In genomic region chr1:166975361-166976129, GRCh38 we compare ENCODE assay signal across 8 cellular contexts. TPM values are rescaled to one million over a fixed set of nuclear protein-coding genes. Genes with fewer than 3 reads are reported as not detected.
A peak's percentile ranks its signal among the peaks of the same experiment; 100 is the strongest.
DNase-seq lines count a peak whose midpoint lies in the region; ATAC-seq and TF ChIP-seq lines count a peak whose summit lies in the region.

ILDR2 (minus strand) TSS chr1:166975540; CDS start chr1:166975268, 272 bp downstream.

- ATAC-seq in HG02973 (IDR thresholded peaks at IDR 0.05; ENCODE audit: unreplicated experiment), result peak; percentile 49

- H3K9ac ChIP-seq in NT2/D1 (ENCODE audit: insufficient read length, low read depth) (peak within 1 kb of the TSS; percentile 79), neural cell (ENCODE audit: low read length) (peak within 1 kb of the TSS; percentile 44), stomach smooth muscle (ENCODE audit: low read length in 2 of 2) (peak within 1 kb of the TSS; percentile 69 to 76)

- peak within 1 kb of the TSS; percentile 80 for H3K27ac Mint-ChIP-seq in activated T-helper 1 cell treated with anti-CD3 and anti-CD28 coated beads, Interleukin-12 subunit alpha, Interleukin-12 subunit beta, Interleukin-2, Interleukin-4 antibody, amounts not matched to agents 30 ng/mL and 10 ng/mL and 1 ng/mL, durations not matched to agents 14 hours and 24 hours and 36 hours

- no peaks in the 10 kb centered on the region for H3K9me3 ChIP-seq in NT2/D1 (ENCODE audit: insufficient read depth, low read length)
- no peaks in the 10 kb centered on the region for H3K9me3 ChIP-seq in neural cell (ENCODE audit: low read length)
- no peaks in the 10 kb centered on the region for H3K9me3 ChIP-seq in stomach smooth muscle (ENCODE audit: control insufficient read depth in 2 of 2, low read length in 2 of 2)

- peak within 1 kb of the TSS; percentile 89 for H3K4me2 ChIP-seq in neural cell (ENCODE audit: low read length)

- no peak for TF ChIP-seq CTCF in fibroblast of pulmonary artery (IDR thresholded peaks at IDR 0.05; ENCODE audit: low read length, missing control alignments)
- TF ChIP-seq CTCF in neural cell (IDR thresholded peaks at IDR 0.05; ENCODE audit: poor library complexity, severe bottlenecking), result peak; percentile 53

- H3K4me3 Mint-ChIP-seq in activated T-helper 1 cell treated with anti-CD3 and anti-CD28 coated beads, Interleukin-12 subunit alpha, Interleukin-12 subunit beta, Interleukin-2, Interleukin-4 antibody, amounts not matched to agents 30 ng/mL and 10 ng/mL and 1 ng/mL, durations not matched to agents 14 hours and 24 hours and 36 hours, result peak within 1 kb of the TSS; percentile 94

- H4K20me1 ChIP-seq in neural cell (ENCODE audit: insufficient read depth), result no peaks in the 10 kb centered on the region

- no peaks in the 10 kb centered on the region for H3F3A ChIP-seq in neural cell (ENCODE audit: insufficient read depth, low read length, poor library complexity, severe bottlenecking)

- no peaks in the 10 kb centered on the region for H3K9me3 Mint-ChIP-seq in activated T-helper 1 cell treated with anti-CD3 and anti-CD28 coated beads, Interleukin-12 subunit alpha, Interleukin-12 subunit beta, Interleukin-2, Interleukin-4 antibody, amounts not matched to agents 30 ng/mL and 10 ng/mL and 1 ng/mL, durations not matched to agents 14 hours and 24 hours and 36 hours

- no peaks in the 10 kb centered on the region for H3K9me2 ChIP-seq in neural cell (ENCODE audit: insufficient read depth, low read length)

- H3K79me2 ChIP-seq in neural cell (replicated peaks; ENCODE audit: insufficient read depth, low read length), result no peaks in the 10 kb centered on the region

- intact Hi-C loops in activated T-helper 1 cell treated with anti-CD3 and anti-CD28 coated beads, Interleukin-12 subunit alpha, Interleukin-12 subunit beta, Interleukin-2, Interleukin-4 antibody, amounts not matched to agents 30 ng/mL and 10 ng/mL and 1 ng/mL, durations not matched to agents 14 hours and 24 hours and 36 hours (cut with micrococcal nuclease), result loop anchor here (1.0 to 5.0 kb wide), 5 partner anchors 11 to 247 kb away; partner anchors contain the start of genes POGK and POU2F1

- H3K27me3 ChIP-seq in NT2/D1 (ENCODE audit: insufficient read depth, insufficient read length), result peaks cover 69% of the 10 kb centered on the region
- peaks cover 23% of the 10 kb centered on the region for H3K27me3 ChIP-seq in neural cell (ENCODE audit: insufficient read depth, low read depth, low read length)
- H3K27me3 ChIP-seq in stomach smooth muscle (ENCODE audit: control insufficient read depth in 1 of 2, insufficient read depth in 2 of 2, low read length in 2 of 2), result no peaks in the 10 kb centered on the region

- peaks cover 9% of the 10 kb centered on the region for H3K4me1 ChIP-seq in NT2/D1 (ENCODE audit: insufficient read depth, insufficient read length)
- H3K4me1 ChIP-seq in stomach smooth muscle (ENCODE audit: control insufficient read depth, insufficient read depth, low read length), result peaks cover 14% of the 10 kb centered on the region

- H3K4me3 ChIP-seq in NT2/D1 (ENCODE audit: insufficient read length, low read depth) (peak within 1 kb of the TSS; percentile 61), fibroblast of pulmonary artery (replicated peaks; ENCODE audit: low read depth, low read length) (peak within 1 kb of the TSS; percentile 53), neural cell (ENCODE audit: low read length) (peak within 1 kb of the TSS; percentile 82), stomach smooth muscle (ENCODE audit: low read length in 2 of 2) (peak within 1 kb of the TSS; percentile 69 to 79)

- no peak for TF ChIP-seq EP300 in neural cell (conservative IDR thresholded peaks at IDR 0.05; ENCODE audit: poor library complexity, severe bottlenecking)

- peaks cover 28% of the 10 kb centered on the region for H3K27me3 Mint-ChIP-seq in activated T-helper 1 cell treated with anti-CD3 and anti-CD28 coated beads, Interleukin-12 subunit alpha, Interleukin-12 subunit beta, Interleukin-2, Interleukin-4 antibody, amounts not matched to agents 30 ng/mL and 10 ng/mL and 1 ng/mL, durations not matched to agents 14 hours and 24 hours and 36 hours (ENCODE audit: insufficient read depth)

- H3K36me3 Mint-ChIP-seq in activated T-helper 1 cell treated with anti-CD3 and anti-CD28 coated beads, Interleukin-12 subunit alpha, Interleukin-12 subunit beta, Interleukin-2, Interleukin-4 antibody, amounts not matched to agents 30 ng/mL and 10 ng/mL and 1 ng/mL, durations not matched to agents 14 hours and 24 hours and 36 hours (ENCODE audit: low read depth), result no peaks in the 10 kb centered on the region

- H3K27ac ChIP-seq in neural cell (ENCODE audit: low read length) (no peak within 1 kb of the TSS), stomach smooth muscle (ENCODE audit: low read length) (peak within 1 kb of the TSS; percentile 60)

- H3K36me3 ChIP-seq in NT2/D1 (ENCODE audit: insufficient read depth, insufficient read length, low read length), result no peaks in the 10 kb centered on the region
- H3K36me3 ChIP-seq in neural cell (ENCODE audit: insufficient read depth, low read length), result no peaks in the 10 kb centered on the region
- H3K36me3 ChIP-seq in stomach smooth muscle (ENCODE audit: control insufficient read depth in 2 of 2, insufficient read depth in 2 of 2, low read length in 2 of 2), result no peaks in the 10 kb centered on the region

- peak within 1 kb of the TSS; percentile 18 for H2AFZ ChIP-seq in neural cell (ENCODE audit: low read depth, low read length)

- TF ChIP-seq RAD21 in neural cell (conservative IDR thresholded peaks at IDR 0.05), result peak; percentile 36

- peaks cover 58% of the 10 kb centered on the region for H3K4me1 Mint-ChIP-seq in activated T-helper 1 cell treated with anti-CD3 and anti-CD28 coated beads, Interleukin-12 subunit alpha, Interleukin-12 subunit beta, Interleukin-2, Interleukin-4 antibody, amounts not matched to agents 30 ng/mL and 10 ng/mL and 1 ng/mL, durations not matched to agents 14 hours and 24 hours and 36 hours (ENCODE audit: low read depth)

- peak; percentile 61 for DNase-seq in NCI-H345 (lab: John Stamatoyannopoulos, UW)
- no peak for DNase-seq in NCI-H345 treated with DMSO at 0.1 percent for 48 hours (lab: John Stamatoyannopoulos, UW; ENCODE audit: unreplicated experiment)
- DNase-seq in NT2/D1 (ENCODE audit: low read depth, low spot score), result peak; percentile 50
- peak; percentile 41 for DNase-seq in activated T-helper 1 cell treated with anti-CD3 and anti-CD28 coated beads, Interleukin-12 subunit alpha, Interleukin-12 subunit beta, Interleukin-2, Interleukin-4 antibody, amounts not matched to agents 30 ng/mL and 10 ng/mL and 1 ng/mL, durations not matched to agents 14 hours and 24 hours and 36 hours (ENCODE audit: low spot score)
- DNase-seq in fibroblast of pulmonary artery (ENCODE audit: low read depth), result peak; percentile 21

TF ChIP-seq in neural cell, 6 proteins besides CTCF, POLR2A, EP300 and RAD21:
- TF ChIP-seq SMC3 (conservative IDR thresholded peaks at IDR 0.05; ENCODE audit: poor library complexity) (peak; percentile 49), MXI1 (conservative IDR thresholded peaks at IDR 0.05; ENCODE audit: poor library complexity, severe bottlenecking) (peak; percentile 70), TAF1 (IDR thresholded peaks at IDR 0.05; ENCODE audit: low read depth) (no peak)

RNA-seq across cellular contexts. Expression of gene ILDR2, which starts in this region (rescaled TPM):
- total RNA-seq in activated T-helper 1 cell treated with anti-CD3 and anti-CD28 coated beads, Interleukin-12 subunit alpha, Interleukin-12 subunit beta, Interleukin-2, Interleukin-4 antibody, amounts not matched to agents 30 ng/mL and 10 ng/mL and 1 ng/mL, durations not matched to agents 14 hours and 24 hours and 36 hours, result 11.3 and 14.4 TPM in 2 replicates
- polyA plus RNA-seq in neural cell, result 1.3 and 6.8 TPM in 2 replicates
- polyA minus RNA-seq in neural cell, result 8.2 and 8.5 TPM in 2 replicates
